1 cellular context compared by ENCODE assay signal in genomic region chr4:140046037-140046436, GRCh38.
TF ChIP-seq lines count a peak whose summit lies in the region.

No MANE protein-coding gene starts in this region.

TF ChIP-seq in IMR-90, 13 proteins besides CTCF, POLR2A, EP300 and RAD21:
- no peak for TF ChIP-seq USF2 (IDR thresholded peaks at IDR 0.05; ENCODE audit: low read depth, low read length)
- TF ChIP-seq RCOR1 (IDR thresholded peaks at IDR 0.05; ENCODE audit: insufficient replicate concordance, low read length) = no peak
- TF ChIP-seq CHD1 (IDR thresholded peaks at IDR 0.05; ENCODE audit: low read depth, low read length) = no peak
- TF ChIP-seq SMC3 (IDR thresholded peaks at IDR 0.05; ENCODE audit: low read depth, low read length) = no peak
